9 cellular contexts compared by ENCODE assay signal in genomic region chr12:65285532-65285931, GRCh38. TPM values are rescaled to one million over a fixed set of nuclear protein-coding genes. Genes with fewer than 3 reads are reported as not detected.
DNase-seq lines count a peak whose midpoint lies in the region; ATAC-seq and TF ChIP-seq lines count a peak whose summit lies in the region.
"Not testable (repeated sequence)": the region's sequence is repeated elsewhere in the genome, so short reads cannot be mapped to it uniquely, and the experiment has no call there.
"Had no signal": no experiment of that assay in that cellular context is flagged by ENCODE, and none has a peak within 500 bp of the region (broad histone marks: within the 10 kb centered on the region; RNA-seq: fewer than 3 reads in every experiment).

No MANE protein-coding gene starts in this region.

- H3K36me3 Mint-ChIP-seq in WTC11; nephron progenitor cell (ENCODE audit: low read depth); osteocyte (ENCODE audit: unreplicated experiment): not testable (repeated sequence)

- not testable (repeated sequence) for H3K36me3 ChIP-seq in HEK293 (ENCODE audit: control insufficient read depth in 2 of 2, insufficient read depth in 1 of 2, low read length in 2 of 2); Loucy (ENCODE audit: insufficient read depth, low read length)

- not testable (repeated sequence) for H3F3A ChIP-seq in Loucy (ENCODE audit: low read depth)

- H3K9me3 ChIP-seq in HEK293 (ENCODE audit: control insufficient read depth, insufficient read depth, low read depth, low read length); Loucy (ENCODE audit: insufficient read depth, low read depth, low read length): not testable (repeated sequence)

- CTCF ChIA-PET in HEK293 (lab: Yijun Ruan, JAX), result interaction anchor here (0.8 kb wide), 1 partner anchor 17 kb away, joined by 3 read pairs; no protein-coding TSS in a partner anchor
- CTCF ChIA-PET in WTC11 (lab: Charles Lee), result not testable (repeated sequence)

- POLR2A ChIA-PET in HEK293 (lab: Yijun Ruan, JAX); WTC11 (lab: Charles Lee): not testable (repeated sequence)

- H3K4me1 ChIP-seq in HEK293 (ENCODE audit: control insufficient read depth, insufficient read depth, low read length), result not testable (repeated sequence)
- peaks cover 66% of the 10 kb centered on the region for H3K4me1 ChIP-seq in Loucy (ENCODE audit: insufficient read depth, low read length, poor library complexity, severe bottlenecking)

- peaks cover 96% of the 10 kb centered on the region for H3K79me2 ChIP-seq in Loucy (ENCODE audit: insufficient read depth, low read length)

- H3K9ac ChIP-seq in Loucy (ENCODE audit: low read depth, low read length, poor library complexity, severe bottlenecking), result not testable (repeated sequence)

- not testable (repeated sequence) for H3K27ac Mint-ChIP-seq in WTC11
- H3K27ac Mint-ChIP-seq in nephron progenitor cell, result peak overlapping the region; percentile 62
- H3K27ac Mint-ChIP-seq in osteocyte (ENCODE audit: unreplicated experiment), result peak overlapping the region; percentile 25

- H3K4me3 ChIP-seq in HEK293 (ENCODE audit: low read depth, low read length), result not testable (repeated sequence)
- H3K4me3 ChIP-seq in Loucy (ENCODE audit: low read length, poor library complexity, severe bottlenecking), result peak overlapping the region; percentile 91

- peaks cover 84% of the 10 kb centered on the region for H4K20me1 ChIP-seq in Loucy (ENCODE audit: insufficient read depth, low read length, poor library complexity, severe bottlenecking)

- peak overlapping the region; percentile 95 for H3K4me2 ChIP-seq in Loucy (ENCODE audit: low read depth, low read length, poor library complexity, severe bottlenecking)

- H3K4me1 Mint-ChIP-seq in WTC11, nephron progenitor cell: not testable (repeated sequence)
- peaks cover 37% of the 10 kb centered on the region for H3K4me1 Mint-ChIP-seq in osteocyte (ENCODE audit: unreplicated experiment)

- H3K9me2 ChIP-seq in Loucy (replicated peaks; ENCODE audit: low read depth, low read length), result not testable (repeated sequence)

- not testable (repeated sequence) for H3K27ac ChIP-seq in HEK293 (ENCODE audit: extremely low read depth, low read depth, low read length)

- not testable (repeated sequence) for H3K27me3 ChIP-seq in Loucy (ENCODE audit: insufficient read depth, low read length, poor library complexity, severe bottlenecking)

- not testable (repeated sequence) for H3K4me3 Mint-ChIP-seq in WTC11; nephron progenitor cell; osteocyte (ENCODE audit: unreplicated experiment)

- ATAC-seq in WTC11, result not testable (repeated sequence)

- not testable (repeated sequence) for H3K9me3 Mint-ChIP-seq in WTC11; nephron progenitor cell; osteocyte (ENCODE audit: unreplicated experiment)

- not testable (repeated sequence) for H2AFZ ChIP-seq in Loucy (ENCODE audit: low read length)

- not testable (repeated sequence) for DNase-seq in WTC11 (ENCODE audit: low spot score); nephron progenitor cell; osteocyte (ENCODE audit: extremely low spot score, unreplicated experiment)

- peaks cover 15% of the 10 kb centered on the region for H3K27me3 Mint-ChIP-seq in WTC11 (ENCODE audit: low read depth)
- H3K27me3 Mint-ChIP-seq in nephron progenitor cell (ENCODE audit: low read depth, poor library complexity); osteocyte (ENCODE audit: unreplicated experiment): not testable (repeated sequence)

- not testable (repeated sequence) for TF ChIP-seq CTCF in HEK293 (tag by site-specific recombination; IDR thresholded peaks at IDR 0.05); Loucy (conservative IDR thresholded peaks at IDR 0.05; ENCODE audit: low read length); WTC11 (IDR thresholded peaks at IDR 0.05); nephron progenitor cell (IDR thresholded peaks at IDR 0.05); osteocyte (IDR thresholded peaks at IDR 0.05)

TF ChIP-seq in HEK293, 187 proteins besides CTCF, POLR2A, EP300 and RAD21:
- peak; percentile 96 for TF ChIP-seq ZNF121 (tag by site-specific recombination; IDR thresholded peaks at IDR 0.05)

TF ChIP-seq in WTC11, 78 proteins besides CTCF, POLR2A, EP300 and RAD21:
- TF ChIP-seq ZNF121 (CRISPR knock-in tag; IDR thresholded peaks at IDR 0.05), result peak; percentile 78; the same call in 1 of the 2 replicates

RNA-seq across cellular contexts. Expression of gene MSRB3, which starts 7.0 kb away (rescaled TPM):
- 0.80 to 1.8 TPM (median 0.85 TPM) in 3 replicates for total RNA-seq in WTC11 (2021)
- total RNA-seq in osteocyte, result 75.8 and 77.3 TPM in 2 replicates
- total RNA-seq: B cell; CD4-positive, alpha-beta memory T cell; CD8-positive, alpha-beta memory T cell; CD8-positive, alpha-beta T cell had no signal

Comparison
In these comparisons a context has a peak if more than half of its experiments do, and no peak if none do; other contexts are left out.
1. RNA of gene MSRB3, which starts 7.0 kb away (total RNA-seq): 75.8 to 77.3 TPM in osteocyte; 0.80 to 1.8 TPM in WTC11; every median in the first group is over 10 times any median in the second.